Comparison of ENCODE assay signal across 5 cellular contexts in the genomic region with DNA sequence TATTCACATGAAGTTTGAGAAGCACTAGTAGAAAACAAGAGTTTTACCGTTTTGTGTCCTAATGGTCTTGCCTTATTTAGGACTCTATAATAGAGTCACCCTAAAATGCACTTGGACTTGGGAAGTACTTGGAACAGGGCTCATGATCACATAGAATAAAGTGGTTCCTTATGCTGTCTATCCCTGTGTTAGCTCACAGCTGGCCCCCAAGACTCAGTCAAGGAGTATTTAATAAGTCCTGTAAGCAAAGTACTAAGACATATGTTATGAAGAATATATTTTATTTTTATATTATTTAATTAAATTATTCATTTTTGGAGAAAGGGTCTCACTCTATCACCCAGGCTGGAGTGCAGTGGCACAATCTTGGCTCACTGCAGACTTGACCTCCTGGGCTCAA.
"Had no signal": no experiment of that assay in that cellular context is flagged by ENCODE, and none has a peak within 500 bp of the region (broad histone marks: within the 10 kb centered on the region; RNA-seq: fewer than 3 reads in every experiment).

No MANE protein-coding gene starts in this region.

- DNase-seq: IMR-90, KBM-7, KG1 had no signal

- H3K27ac ChIP-seq: HL-60 had no signal

- H3K4me3 ChIP-seq: K562 had no signal
